Comparison of ENCODE assay signal across 9 cellular contexts in the genomic region with DNA sequence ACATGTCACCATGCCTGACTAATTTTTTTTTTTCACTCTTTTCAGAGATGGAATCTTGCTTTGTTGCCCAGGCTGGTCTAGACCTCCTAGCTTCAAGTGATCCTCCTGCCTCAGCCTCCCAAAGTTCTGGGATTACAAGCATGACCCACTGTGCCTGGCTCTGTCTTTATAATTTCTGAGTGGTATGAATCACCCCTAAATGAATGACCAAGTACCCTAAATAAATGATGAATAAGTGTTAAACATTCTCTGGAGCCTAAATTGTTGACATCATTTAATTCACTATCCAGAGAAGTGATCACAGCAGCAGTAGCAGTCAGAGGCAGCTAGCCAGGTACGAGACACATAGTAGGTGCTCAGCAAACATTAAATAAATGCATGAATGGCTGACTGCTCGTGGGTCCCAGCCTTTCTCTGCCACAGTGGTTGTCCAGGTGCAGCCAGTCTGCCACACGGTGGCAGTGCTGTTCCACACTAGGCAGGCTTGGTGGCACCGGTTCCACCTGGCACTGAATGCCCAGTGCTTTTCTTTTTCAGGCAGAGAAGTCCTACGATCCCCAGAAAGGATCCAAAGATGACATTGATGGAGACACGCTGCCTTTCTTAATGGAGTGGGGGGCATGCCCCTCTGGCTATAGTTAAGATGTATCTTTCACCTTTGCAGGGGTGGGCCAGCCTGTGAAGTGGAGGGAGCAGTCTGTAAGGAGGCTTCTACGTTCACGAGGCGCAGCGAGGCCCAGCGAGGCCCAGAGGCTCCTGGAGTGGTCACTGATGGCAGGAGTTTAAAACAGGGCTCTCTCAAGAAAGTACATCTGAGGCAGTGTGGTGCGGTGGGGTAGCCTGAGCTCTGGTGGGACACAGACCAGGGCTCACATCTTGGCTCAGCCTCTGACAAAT. TPM values are rescaled to one million over a fixed set of nuclear protein-coding genes. Genes with fewer than 3 reads are reported as not detected.
DNase-seq lines count a peak whose midpoint lies in the region; ATAC-seq and TF ChIP-seq lines count a peak whose summit lies in the region.
"Had no signal": no experiment of that assay in that cellular context is flagged by ENCODE, and none has a peak within 500 bp of the region (broad histone marks: within the 10 kb centered on the region; RNA-seq: fewer than 3 reads in every experiment).

No MANE protein-coding gene starts in this region.

- H3K4me1 Mint-ChIP-seq in CD8-positive, alpha-beta memory T cell = peaks cover 0 to 4% (median 0%) of the 10 kb centered on the region in 3 donors

- H3K4me3 ChIP-seq in CD8-positive, alpha-beta memory T cell (ENCODE audit: low read length) = no peak overlapping the region
- no peak overlapping the region for H3K4me3 ChIP-seq in Karpas-422 (ENCODE audit: low read length)
- no peak overlapping the region for H3K4me3 ChIP-seq in heart right ventricle
- H3K4me3 ChIP-seq: SK-N-MC had no signal

- peak; percentile 80 to 95 (median 91) for TF ChIP-seq CTCF in heart right ventricle (IDR thresholded peaks at IDR 0.05)

- no peaks in the 10 kb centered on the region for H3K9me3 Mint-ChIP-seq in CD8-positive, alpha-beta memory T cell
- H3K9me3 Mint-ChIP-seq in activated naive CD4-positive, alpha-beta T cell treated with anti-CD3 and anti-CD28 coated beads, Interleukin-2, amount 50 U/mL, for 72 hours = no peaks in the 10 kb centered on the region

- H3K27ac ChIP-seq in CD8-positive, alpha-beta memory T cell (ENCODE audit: low read depth, low read length) = no peak overlapping the region
- H3K27ac ChIP-seq in Karpas-422 (ENCODE audit: low read length) = no peak overlapping the region
- H3K27ac ChIP-seq in heart right ventricle = no peak overlapping the region

- peak overlapping the region in 1 of 8 donors; percentile 19 for H3K27ac Mint-ChIP-seq in CD8-positive, alpha-beta memory T cell
- no peak overlapping the region for H3K27ac Mint-ChIP-seq in activated naive CD4-positive, alpha-beta T cell treated with anti-CD3 and anti-CD28 coated beads, Interleukin-2, amount 50 U/mL, for 72 hours

- ATAC-seq in GM19463 (IDR thresholded peaks at IDR 0.05; ENCODE audit: unreplicated experiment) = peak; percentile 86
- peak; percentile 94 to 95 for ATAC-seq in activated naive CD4-positive, alpha-beta T cell treated with anti-CD3 and anti-CD28 coated beads, Interleukin-2, amount 50 U/mL, for 72 hours
- peak; percentile 69 to 95 (median 90) for ATAC-seq in heart right ventricle
- no peak for ATAC-seq in GM21529 (IDR thresholded peaks at IDR 0.05; ENCODE audit: unreplicated experiment)

- no peaks in the 10 kb centered on the region for H3K9me2 ChIP-seq in Karpas-422 (replicated peaks; ENCODE audit: insufficient read depth, low read length)

- H3K36me3 Mint-ChIP-seq in CD8-positive, alpha-beta memory T cell = no peaks in the 10 kb centered on the region
- no peaks in the 10 kb centered on the region for H3K36me3 Mint-ChIP-seq in activated naive CD4-positive, alpha-beta T cell treated with anti-CD3 and anti-CD28 coated beads, Interleukin-2, amount 50 U/mL, for 72 hours

- POLR2A ChIA-PET in CD8-positive, alpha-beta memory T cell (lab: Charles Lee) = no interaction called here

- 43 to 48% methylated on average over 12 of the region's 12 CpGs for WGBS in heart right ventricle, 2 donors

- no peaks in the 10 kb centered on the region for H3K9me3 ChIP-seq in CD8-positive, alpha-beta memory T cell (ENCODE audit: low read length)
- H3K9me3 ChIP-seq in Karpas-422 (ENCODE audit: low read length) (no peaks in the 10 kb centered on the region), heart right ventricle (no peaks in the 10 kb centered on the region)

- no peaks in the 10 kb centered on the region for H3K27me3 ChIP-seq in CD8-positive, alpha-beta memory T cell (ENCODE audit: insufficient read depth, low read length, poor library complexity, severe bottlenecking)
- H3K27me3 ChIP-seq in Karpas-422 (ENCODE audit: low read length) = no peaks in the 10 kb centered on the region
- H3K27me3 ChIP-seq in heart right ventricle = peaks cover 0 to 9% (median 0%) of the 10 kb centered on the region in 7 donors

- H4K20me1 ChIP-seq in Karpas-422 (ENCODE audit: insufficient read depth, low read depth, low read length) = no peaks in the 10 kb centered on the region

- no peak overlapping the region for H3K4me3 Mint-ChIP-seq in CD8-positive, alpha-beta memory T cell

- no peak overlapping the region for H3K4me2 ChIP-seq in Karpas-422 (ENCODE audit: low read depth, low read length, poor library complexity, severe bottlenecking)

- CTCF ChIA-PET in CD8-positive, alpha-beta memory T cell (lab: Charles Lee) = interaction anchor here (0.7 to 3.9 kb wide), 9 partner anchors 8 to 491 kb away, joined by 3 to 23 read pairs (median 4); partner anchors contain the start of genes TTC12 and ZW10

- DNase-seq in CD8-positive, alpha-beta memory T cell = peak; percentile 44 to 80 (median 51)
- DNase-seq in Karpas-422 (peak; percentile 81), SK-N-DZ (ENCODE audit: low spot score) (peak; percentile 29), heart right ventricle (peak; percentile 59 to 73), pulmonary artery endothelial cell (ENCODE audit: low read depth, low spot score) (peak; percentile 8)
- DNase-seq in activated naive CD4-positive, alpha-beta T cell treated with anti-CD3 and anti-CD28 coated beads, Interleukin-2, amount 50 U/mL, for 72 hours (ENCODE audit: low spot score in 2 of 2) = peak; percentile 64 to 69

- no peak overlapping the region for H3K9ac ChIP-seq in Karpas-422 (ENCODE audit: low read length)

- intact Hi-C loops in heart right ventricle (cut with DNase I) = loop anchor here (1.0 to 10.0 kb wide), 12 partner anchors 59 to 492 kb away; no protein-coding TSS in a partner anchor

- H3K4me1 ChIP-seq in CD8-positive, alpha-beta memory T cell (ENCODE audit: insufficient read depth, low read length) = no peaks in the 10 kb centered on the region
- no peaks in the 10 kb centered on the region for H3K4me1 ChIP-seq in Karpas-422 (ENCODE audit: low read length)
- H3K4me1 ChIP-seq in heart right ventricle = peaks cover 0 to 5% (median 0%) of the 10 kb centered on the region in 9 donors

- H3K27me3 Mint-ChIP-seq in CD8-positive, alpha-beta memory T cell = peaks cover 1 to 4% of the 10 kb centered on the region in 2 donors

- no peak overlapping the region for H2AFZ ChIP-seq in Karpas-422 (ENCODE audit: low read length)

- no peaks in the 10 kb centered on the region for H3K36me3 ChIP-seq in CD8-positive, alpha-beta memory T cell (ENCODE audit: insufficient read depth, low read length)
- no peaks in the 10 kb centered on the region for H3K36me3 ChIP-seq in Karpas-422 (ENCODE audit: insufficient read depth, low read length)
- no peaks in the 10 kb centered on the region for H3K36me3 ChIP-seq in heart right ventricle

- no peaks in the 10 kb centered on the region for H3K79me2 ChIP-seq in Karpas-422 (ENCODE audit: low read length)

RNA-seq across cellular contexts. Expression of gene TTC12, which starts 8.7 kb away (rescaled TPM):
- 10 to 100 TPM; 20.3 to 21.9 TPM for total RNA-seq in CD8-positive, alpha-beta memory T cell
- 7.2 TPM for polyA plus RNA-seq in CD8-positive, alpha-beta memory T cell
- total RNA-seq in Karpas-422 (2014; rRNA removed; shearing (Covaris generic); ENCODE audit: low replicate concordance) = 7.2 and 8.6 TPM in 2 replicates
- polyA plus RNA-seq in SK-N-DZ (2014; cell fraction: cytosol; rRNA removed) = 6.3 and 6.8 TPM in 2 replicates
- polyA plus RNA-seq in SK-N-DZ (2014; cell fraction: nucleus; rRNA removed) = 24.4 and 27.1 TPM in 2 replicates
- 10 to 100 TPM in 1 of 2 donors, 1 to 10 TPM in 1; 5.4 to 15.7 TPM for total RNA-seq in activated naive CD4-positive, alpha-beta T cell treated with anti-CD3 and anti-CD28 coated beads, Interleukin-2, amount 50 U/mL, for 72 hours
- total RNA-seq in heart right ventricle (10 to 100 TPM in 3 of 10 donors, 1 to 10 TPM in 7; 3.5 to 18.0 (median 8.4) TPM), pulmonary artery endothelial cell (3.5 and 6.3 TPM in 2 replicates)
- polyA plus RNA-seq in heart right ventricle = 1 to 10 TPM; 3.3 to 4.7 TPM

Comparison
In these comparisons a context has a peak if more than half of its experiments do, and no peak if none do; other contexts are left out.
1. DNase-seq: peak in every context shown above with its lines; median percentile 81 in Karpas-422; 66 in activated naive CD4-positive, alpha-beta T cell treated with anti-CD3 and anti-CD28 coated beads, Interleukin-2, amount 50 U/mL, for 72 hours; 66 in heart right ventricle; 51 in CD8-positive, alpha-beta memory T cell; 29 in SK-N-DZ; 8 in pulmonary artery endothelial cell.